In genomic region chr10:73878365-73878764, GRCh38 we compare ENCODE assay signal across 29 cellular contexts.
"Had no signal": no experiment of that assay in that cellular context is flagged by ENCODE, and none has a peak within 500 bp of the region (broad histone marks: within the 10 kb centered on the region; RNA-seq: fewer than 3 reads in every experiment).

No MANE protein-coding gene starts in this region.

- H3K9me3 ChIP-seq: adrenal gland, breast epithelium, Peyer's patch, SJCRH30, SK-N-SH had no signal

- DNase-seq: activated CD4-positive, alpha-beta memory T cell treated with anti-CD3 and anti-CD28 coated beads for 36 hours; activated CD4-positive, alpha-beta T cell treated with anti-CD3 and anti-CD28 coated beads, Interleukin-2, amount 10 ng/mL, durations not matched to agents 7 days and 5 days; activated CD4-positive, CD25-positive, alpha-beta regulatory T cell; activated CD8-positive, alpha-beta memory T cell treated with anti-CD3 and anti-CD28 coated beads for 24 hours; activated naive CD4-positive, alpha-beta T cell treated with anti-CD3 and anti-CD28 coated beads, Interleukin-2, amount 50 U/mL, for 16 hours; activated naive CD8-positive, alpha-beta T cell treated with anti-CD3 and anti-CD28 coated beads, Interleukin-2, amount 10 ng/mL, durations not matched to agents 7 days and 5 days; activated T-cell treated with anti-CD3 and anti-CD28 coated beads, Interleukin-2, amount 50 U/mL, for 72 hours; adrenal gland; anterior cingulate cortex; caudate nucleus; NCI-H1092; NCI-H1417 treated with DMSO at 0.1 percent for 48 hours; NCI-H1694; NCI-H2029; NCI-H2107; NCI-H2171 treated with DMSO at 0.1 percent for 48 hours; NCI-H446; NCI-H524; Peyer's patch; Right ventricle myocardium superior; SJCRH30; SK-N-SH; SW 1271; T-helper 9 cell had no signal

- ATAC-seq: activated T-cell treated with anti-CD3 and anti-CD28 coated beads, Interleukin-2, amount 50 U/mL, for 72 hours had no signal

- H3K4me3 Mint-ChIP-seq: activated CD4-positive, alpha-beta memory T cell treated with anti-CD3 and anti-CD28 coated beads for 36 hours; activated CD4-positive, alpha-beta T cell treated with anti-CD3 and anti-CD28 coated beads, Interleukin-2, amount 10 ng/mL, durations not matched to agents 7 days and 5 days; activated naive CD8-positive, alpha-beta T cell treated with anti-CD3 and anti-CD28 coated beads, Interleukin-2, amount 10 ng/mL, durations not matched to agents 7 days and 5 days; activated T-cell treated with anti-CD3 and anti-CD28 coated beads, Interleukin-2, amount 50 U/mL, for 72 hours; T-helper 1 cell treated with Interleukin-12 subunit alpha and Interleukin-12 subunit beta and Interleukin-4 antibody, amounts not matched to agents 30 μg/mL and 1 μg/mL, for 36 hours had no signal

- H3K27ac ChIP-seq: adrenal gland, KMS-11, Peyer's patch, RWPE1, SJCRH30 had no signal

- H3K4me3 ChIP-seq: adrenal gland, breast epithelium, Peyer's patch, SJCRH30 had no signal

- H3K27me3 Mint-ChIP-seq: activated CD4-positive, alpha-beta memory T cell treated with anti-CD3 and anti-CD28 coated beads for 36 hours; activated CD4-positive, alpha-beta T cell treated with anti-CD3 and anti-CD28 coated beads, Interleukin-2, amount 10 ng/mL, durations not matched to agents 7 days and 5 days had no signal

- H3K27ac Mint-ChIP-seq: activated CD4-positive, alpha-beta memory T cell treated with anti-CD3 and anti-CD28 coated beads for 36 hours; activated T-cell treated with anti-CD3 and anti-CD28 coated beads, Interleukin-2, amount 50 U/mL, for 72 hours; T-helper 1 cell treated with Interleukin-12 subunit alpha and Interleukin-12 subunit beta and Interleukin-4 antibody, amounts not matched to agents 30 μg/mL and 1 μg/mL, for 36 hours had no signal

- H3K27me3 ChIP-seq: adrenal gland, breast epithelium, Peyer's patch, SJCRH30 had no signal

- H3K9me3 Mint-ChIP-seq: activated CD4-positive, alpha-beta memory T cell treated with anti-CD3 and anti-CD28 coated beads for 36 hours; activated CD4-positive, alpha-beta T cell treated with anti-CD3 and anti-CD28 coated beads, Interleukin-2, amount 10 ng/mL, durations not matched to agents 7 days and 5 days; activated naive CD8-positive, alpha-beta T cell treated with anti-CD3 and anti-CD28 coated beads, Interleukin-2, amount 10 ng/mL, durations not matched to agents 7 days and 5 days; activated T-cell treated with anti-CD3 and anti-CD28 coated beads, Interleukin-2, amount 50 U/mL, for 72 hours; activated T-helper 2 cell treated with anti-CD3 and anti-CD28 coated beads, Interferon-gamma antibody, Interleukin-2, Interleukin-4, amounts not matched to agents 10 μg/mL and 5 μg/mL and 100 μg/mL, durations not matched to agents 14 hours and 24 hours and 36 hours; T-helper 1 cell treated with Interleukin-12 subunit alpha and Interleukin-12 subunit beta and Interleukin-4 antibody, amounts not matched to agents 30 μg/mL and 1 μg/mL, for 36 hours had no signal

- H3K36me3 Mint-ChIP-seq: activated CD4-positive, alpha-beta memory T cell treated with anti-CD3 and anti-CD28 coated beads for 36 hours; activated naive CD8-positive, alpha-beta T cell treated with anti-CD3 and anti-CD28 coated beads, Interleukin-2, amount 10 ng/mL, durations not matched to agents 7 days and 5 days had no signal

- H3K36me3 ChIP-seq: adrenal gland, breast epithelium, Peyer's patch, SJCRH30 had no signal
